ENCODE assay signal across 1 cellular context in genomic region chr7:12212051-12212485, GRCh38.
TF ChIP-seq lines count a peak whose summit lies in the region.

No MANE protein-coding gene starts in this region.

TF ChIP-seq in H1, 55 proteins besides CTCF, POLR2A, EP300 and RAD21 (continued from another document):
- TF ChIP-seq HDAC6 (IDR thresholded peaks at IDR 0.05; ENCODE audit: low read depth, low read length) = no peak
- no peak for TF ChIP-seq EZH2 (IDR thresholded peaks at IDR 0.05; ENCODE audit: low read depth, low read length, severe bottlenecking)
- no peak for TF ChIP-seq TAF1 (IDR thresholded peaks at IDR 0.05; ENCODE audit: low read depth, low read length)
- no peak for TF ChIP-seq BRCA1 (IDR thresholded peaks at IDR 0.05; ENCODE audit: low read depth, low read length)
- TF ChIP-seq CEBPB (IDR thresholded peaks at IDR 0.05; ENCODE audit: low read depth, low read length) = no peak
- TF ChIP-seq ATF2 (IDR thresholded peaks at IDR 0.05; ENCODE audit: low read length) = no peak
- no peak for TF ChIP-seq KDM1A (IDR thresholded peaks at IDR 0.05; ENCODE audit: borderline replicate concordance, low read length)
- TF ChIP-seq SUZ12 (IDR thresholded peaks at IDR 0.05; ENCODE audit: low read length) = no peak
